ENCODE assay signal across 8 cellular contexts in genomic region chr10:55631071-55631654, GRCh38.
A peak's percentile ranks its signal among the peaks of the same experiment; 100 is the strongest.
DNase-seq lines count a peak whose midpoint lies in the region; ATAC-seq and TF ChIP-seq lines count a peak whose summit lies in the region.

No MANE protein-coding gene starts in this region.

- no peaks in the 10 kb centered on the region for H3K9me3 Mint-ChIP-seq in activated B cell treated with CpG ODN at 0.5 μM for 24 hours

- H3K4me1 ChIP-seq in osteoblast (ENCODE audit: insufficient read depth, low read length): no peaks in the 10 kb centered on the region

- H3K36me3 Mint-ChIP-seq in activated B cell treated with CpG ODN at 0.5 μM for 24 hours (ENCODE audit: low read depth): no peaks in the 10 kb centered on the region

- H3K79me2 ChIP-seq in osteoblast (ENCODE audit: insufficient read depth, low read length): no peaks in the 10 kb centered on the region

- no peak overlapping the region for H3K27ac Mint-ChIP-seq in activated B cell treated with CpG ODN at 0.5 μM for 24 hours

- H4K20me1 ChIP-seq in osteoblast (ENCODE audit: insufficient read depth, low read length): no peaks in the 10 kb centered on the region

- H3K27me3 Mint-ChIP-seq in activated B cell treated with CpG ODN at 0.5 μM for 24 hours: peaks cover 20% of the 10 kb centered on the region

- ATAC-seq in GM18498 (IDR thresholded peaks at IDR 0.05; ENCODE audit: unreplicated experiment) (peak; percentile 96), activated B cell treated with CpG ODN at 0.5 μM for 24 hours (ENCODE audit: low read depth) (peak; percentile 14)

- CTCF ChIA-PET in activated B cell treated with CpG ODN at 0.5 μM for 24 hours (lab: Charles Lee): no interaction called here

- peak overlapping the region; percentile 28 for H3K4me2 ChIP-seq in osteoblast (ENCODE audit: insufficient read depth, low read length)

- peaks cover 2% of the 10 kb centered on the region for H3K4me1 Mint-ChIP-seq in activated B cell treated with CpG ODN at 0.5 μM for 24 hours

- TF ChIP-seq CTCF in activated B cell treated with CpG ODN at 0.5 μM for 24 hours (IDR thresholded peaks at IDR 0.05) (no peak), osteoblast (IDR thresholded peaks at IDR 0.05; ENCODE audit: extremely low read depth, low read depth, low read length) (peak; percentile 5)

- POLR2A ChIA-PET in activated B cell treated with CpG ODN at 0.5 μM for 24 hours (lab: Charles Lee): no interaction called here

- H3K27me3 ChIP-seq in osteoblast (ENCODE audit: insufficient read depth, low read length): no peaks in the 10 kb centered on the region

- no peak overlapping the region for H3K4me3 Mint-ChIP-seq in activated B cell treated with CpG ODN at 0.5 μM for 24 hours

- no peaks in the 10 kb centered on the region for H3K9me3 ChIP-seq in osteoblast (ENCODE audit: low read depth, low read length)

- H2AFZ ChIP-seq in osteoblast (ENCODE audit: low read length): no peak overlapping the region

- intact Hi-C loops in activated B cell treated with CpG ODN at 0.5 μM for 24 hours (cut with micrococcal nuclease) (no loop called here), head of caudate nucleus (cut with DNase I) (no loop called here)

- peak; percentile 43 for DNase-seq in H4 (ENCODE audit: low spot score)
- DNase-seq in M059J (ENCODE audit: low read depth): peak; percentile 28
- DNase-seq in activated B cell treated with CpG ODN at 0.5 μM for 24 hours: no peak
- DNase-seq in head of caudate nucleus: peak in 40 of 42 donors; percentile 40 to 83 (median 69)
- DNase-seq in osteoblast (ENCODE audit: insufficient read length, low spot score, missing footprints): peak; percentile 58
- no peak for DNase-seq in activated CD4-positive, CD25-positive, alpha-beta regulatory T cell treated with anti-CD3 and anti-CD28 coated beads, Interleukin-2, amount 50 U/mL, for 72 hours
- DNase-seq in central memory CD4-positive, alpha-beta T cell: no peak

- H3K27ac ChIP-seq in osteoblast (ENCODE audit: low read depth, low read length): no peak overlapping the region

- peak overlapping the region; percentile 28 for H3K4me3 ChIP-seq in osteoblast (ENCODE audit: insufficient read depth, low read length)

- H3K36me3 ChIP-seq in osteoblast (ENCODE audit: insufficient read depth, low read length): no peaks in the 10 kb centered on the region

Comparison
In these comparisons a context has a peak if more than half of its experiments do, and no peak if none do; other contexts are left out.
1. DNase-seq: peak in H4 (single experiment), M059J (single experiment), head of caudate nucleus (40 of 42) and osteoblast (single experiment); none in activated B cell treated with CpG ODN at 0.5 μM for 24 hours (single experiment), activated CD4-positive, CD25-positive, alpha-beta regulatory T cell treated with anti-CD3 and anti-CD28 coated beads, Interleukin-2, amount 50 U/mL, for 72 hours (single experiment) and central memory CD4-positive, alpha-beta T cell (single experiment).